In the genomic region with DNA sequence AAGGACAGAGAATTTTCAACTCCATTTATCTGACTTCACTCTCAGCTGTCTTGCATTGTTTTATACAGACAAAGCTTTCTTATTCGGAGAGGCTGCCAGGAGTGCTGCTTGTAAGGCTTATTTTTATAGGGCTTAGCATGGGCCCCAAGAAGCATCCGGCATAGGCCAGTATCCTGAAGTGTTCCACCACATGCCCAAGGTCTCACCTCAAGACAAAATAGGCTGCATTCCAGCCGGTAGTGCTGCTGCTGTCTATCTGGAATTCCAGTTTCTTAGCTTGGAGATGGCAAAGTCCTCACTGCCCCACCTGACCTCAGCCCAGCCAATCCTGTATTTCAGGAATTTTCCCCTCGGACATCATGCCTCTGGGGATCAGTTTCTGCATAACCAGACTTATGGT, we compare ENCODE assay signal across 1 cellular context.
TF ChIP-seq lines count a peak whose summit lies in the region.

No MANE protein-coding gene starts in this region.

TF ChIP-seq in A549, 52 proteins besides CTCF, POLR2A, EP300 and RAD21:
- TF ChIP-seq KDM5A (IDR thresholded peaks at IDR 0.05) (no peak), SMC3 (IDR thresholded peaks at IDR 0.05) (no peak), JUN (IDR thresholded peaks at IDR 0.05) (no peak), MAZ (IDR thresholded peaks at IDR 0.05; ENCODE audit: borderline replicate concordance, low read depth, low read length) (no peak), NPAS2 (CRISPR knock-in tag; IDR thresholded peaks at IDR 0.05; ENCODE audit: borderline replicate concordance) (no peak), ZSCAN20 (CRISPR knock-in tag; IDR thresholded peaks at IDR 0.05) (no peak), RNF2 (IDR thresholded peaks at IDR 0.05; ENCODE audit: borderline replicate concordance, low read depth) (no peak), GATA3 (IDR thresholded peaks at IDR 0.05; ENCODE audit: borderline replicate concordance) (no peak), ELK1 (IDR thresholded peaks at IDR 0.05; ENCODE audit: low read depth, low read length) (no peak)
- TF ChIP-seq, protein P1, sequence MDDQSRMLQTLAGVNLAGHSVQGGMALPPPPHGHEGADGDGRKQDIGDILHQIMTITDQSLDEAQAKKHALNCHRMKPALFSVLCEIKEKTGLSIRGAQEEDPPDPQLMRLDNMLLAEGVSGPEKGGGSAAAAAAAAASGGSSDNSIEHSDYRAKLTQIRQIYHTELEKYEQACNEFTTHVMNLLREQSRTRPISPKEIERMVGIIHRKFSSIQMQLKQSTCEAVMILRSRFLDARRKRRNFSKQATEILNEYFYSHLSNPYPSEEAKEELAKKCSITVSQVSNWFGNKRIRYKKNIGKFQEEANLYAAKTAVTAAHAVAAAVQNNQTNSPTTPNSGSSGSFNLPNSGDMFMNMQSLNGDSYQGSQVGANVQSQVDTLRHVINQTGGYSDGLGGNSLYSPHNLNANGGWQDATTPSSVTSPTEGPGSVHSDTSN (IDR thresholded peaks at IDR 0.05) = no peak
- TF ChIP-seq, protein P2, sequence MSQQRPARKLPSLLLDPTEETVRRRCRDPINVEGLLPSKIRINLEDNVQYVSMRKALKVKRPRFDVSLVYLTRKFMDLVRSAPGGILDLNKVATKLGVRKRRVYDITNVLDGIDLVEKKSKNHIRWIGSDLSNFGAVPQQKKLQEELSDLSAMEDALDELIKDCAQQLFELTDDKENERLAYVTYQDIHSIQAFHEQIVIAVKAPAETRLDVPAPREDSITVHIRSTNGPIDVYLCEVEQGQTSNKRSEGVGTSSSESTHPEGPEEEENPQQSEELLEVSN (IDR thresholded peaks at IDR 0.05; ENCODE audit: borderline replicate concordance, low read depth) = no peak
- TF ChIP-seq, protein P3, sequence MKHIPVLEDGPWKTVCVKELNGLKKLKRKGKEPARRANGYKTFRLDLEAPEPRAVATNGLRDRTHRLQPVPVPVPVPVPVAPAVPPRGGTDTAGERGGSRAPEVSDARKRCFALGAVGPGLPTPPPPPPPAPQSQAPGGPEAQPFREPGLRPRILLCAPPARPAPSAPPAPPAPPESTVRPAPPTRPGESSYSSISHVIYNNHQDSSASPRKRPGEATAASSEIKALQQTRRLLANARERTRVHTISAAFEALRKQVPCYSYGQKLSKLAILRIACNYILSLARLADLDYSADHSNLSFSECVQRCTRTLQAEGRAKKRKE (CRISPR knock-in tag; IDR thresholded peaks at IDR 0.05; ENCODE audit: low read depth) = no peak
TF ChIP-seq in A549: peak in this region for 0.
